19 cellular contexts compared by ENCODE assay signal in genomic region chr5:159345336-159345735, GRCh38. TPM values are rescaled to one million over a fixed set of nuclear protein-coding genes. Genes with fewer than 3 reads are reported as not detected.
DNase-seq lines count a peak whose midpoint lies in the region; ATAC-seq, FAIRE-seq and TF ChIP-seq lines count a peak whose summit lies in the region.
"Had no signal": no experiment of that assay in that cellular context is flagged by ENCODE, and none has a peak within 500 bp of the region (broad histone marks: within the 10 kb centered on the region; RNA-seq: fewer than 3 reads in every experiment).

No MANE protein-coding gene starts in this region.

- no peak overlapping the region for H2BK12ac ChIP-seq in mesenchymal stem cell (ENCODE audit: low read length in 2 of 2)

- no peak overlapping the region for H2BK120ac ChIP-seq in mesenchymal stem cell (ENCODE audit: low read depth, low read length)

- in situ Hi-C loops in K562 (cut with MboI): no loop called here

- no peaks in the 10 kb centered on the region for H3K9me1 ChIP-seq in K562 (ENCODE audit: control insufficient read depth, insufficient read depth, low read length)

- no peak overlapping the region for H3K4ac ChIP-seq in mesenchymal stem cell (ENCODE audit: low read depth in 1 of 2, low read length in 2 of 2)

- H2AFZ ChIP-seq in K562 (ENCODE audit: low read depth, low read length): no peak overlapping the region
- no peak overlapping the region for H2AFZ ChIP-seq in mesenchymal stem cell (ENCODE audit: low read depth, low read length)

- CTCF ChIA-PET in K562 (lab: Yijun Ruan, JAX; ENCODE audit: low intra/inter-chr PET ratio): no interaction called here

- POLR2A ChIA-PET in K562 (lab: Yijun Ruan, JAX): interaction anchor here (0.7 to 1.1 kb wide), 2 partner anchors 14 to 39 kb away, joined by 3 to 4 read pairs; no protein-coding TSS in a partner anchor

- no TSS peak for BruUV-seq in K562 (replicated peaks; lab: Mats Ljungman, UMichigan)

- ATAC-seq in K562: no peak
- ATAC-seq in HG03135 (IDR thresholded peaks at IDR 0.05; ENCODE audit: unreplicated experiment): no peak

- H2BK15ac ChIP-seq in mesenchymal stem cell (ENCODE audit: low read depth, poor library complexity, severe bottlenecking): no peak overlapping the region

- no peaks in the 10 kb centered on the region for H3K79me2 ChIP-seq in K562 (ENCODE audit: control insufficient read depth, insufficient read depth, low read length)

- FAIRE-seq in K562 (lab: Jason Lieb, UNC): no peak

- TF ChIP-seq POLR2A in NB4 (IDR thresholded peaks at IDR 0.05; ENCODE audit: extremely low read depth, insufficient read length) (no peak), K562 (conservative IDR thresholded peaks at IDR 0.05) (no peak)

- H3K4me1 ChIP-seq in K562 (replicated peaks in 1 of 2; ENCODE audit: control insufficient read depth in 2 of 2, insufficient read depth in 2 of 2, low read length in 2 of 2) (0 out of 5 replicates have a peak, but pooled peaks cover 0 to 5% of the 10 kb centered on the region in 2 experiments), mesenchymal stem cell (ENCODE audit: control insufficient read depth, insufficient read depth, low read depth, low read length) (no peaks in the 10 kb centered on the region)
- H3K4me1 ChIP-seq: sigmoid colon, tibial nerve had no signal

- TF ChIP-seq EP300 in K562 (IDR thresholded peaks at IDR 0.05; ENCODE audit: low read length): no peak

- H3K36me3 ChIP-seq in K562 (ENCODE audit: control insufficient read depth, insufficient read depth, low read length) (no peaks in the 10 kb centered on the region), mesenchymal stem cell (ENCODE audit: control insufficient read depth in 1 of 2, insufficient read depth in 2 of 2, low read depth in 1 of 2, low read length in 2 of 2) (no peaks in the 10 kb centered on the region)
- H3K36me3 ChIP-seq: sigmoid colon, tibial nerve had no signal

- intact Hi-C loops in K562 (cut with micrococcal nuclease): no loop called here

- H3K9ac ChIP-seq in K562 (ENCODE audit: insufficient read depth in 1 of 2, low read depth in 2 of 2, low read length in 2 of 2) (no peak overlapping the region), mesenchymal stem cell (ENCODE audit: low read length) (no peak overlapping the region)

- no peak overlapping the region for H3K18ac ChIP-seq in mesenchymal stem cell (ENCODE audit: low read depth in 1 of 2, low read length in 2 of 2)

- H3K4me2 ChIP-seq in K562 (ENCODE audit: insufficient read depth, low read length) (no peak overlapping the region), mesenchymal stem cell (ENCODE audit: low read length, poor library complexity, severe bottlenecking) (no peak overlapping the region)

- H3K27ac ChIP-seq in K562 (ENCODE audit: extremely low read depth, low read depth, low read length) (no peak overlapping the region), mesenchymal stem cell (ENCODE audit: low read length, poor library complexity, severe bottlenecking) (no peak overlapping the region)
- H3K27ac ChIP-seq: sigmoid colon, tibial nerve had no signal

- H3K9me3 ChIP-seq in K562 (replicated peaks; ENCODE audit: control insufficient read depth, insufficient read depth, low read depth, low read length) (no peaks in the 10 kb centered on the region), mesenchymal stem cell (ENCODE audit: control insufficient read depth, low read length) (peaks cover 13% of the 10 kb centered on the region)
- H3K9me3 ChIP-seq: sigmoid colon had no signal

- no peaks in the 10 kb centered on the region for H4K20me1 ChIP-seq in K562 (replicated peaks; ENCODE audit: control insufficient read depth, insufficient read depth, low read length)

- no peaks in the 10 kb centered on the region for H3K79me1 ChIP-seq in mesenchymal stem cell (replicated peaks; ENCODE audit: low read length, poor library complexity, severe bottlenecking)

- TF ChIP-seq CTCF in NB4 (IDR thresholded peaks at IDR 0.05; ENCODE audit: low read depth, low read length): no peak
- no peak for TF ChIP-seq CTCF in K562 (IDR thresholded peaks at IDR 0.05 in 2 of 3, conservative IDR thresholded peaks at IDR 0.05 in 1 of 3; ENCODE audit: insufficient read depth in 2 of 3, low read depth in 1 of 3, low read length in 3 of 3)

- no peak overlapping the region for H2AK5ac ChIP-seq in mesenchymal stem cell (ENCODE audit: low read length, severe bottlenecking)

- no peak overlapping the region for H3K14ac ChIP-seq in mesenchymal stem cell (ENCODE audit: low read length in 2 of 2)

- no peak overlapping the region for H4K91ac ChIP-seq in mesenchymal stem cell (ENCODE audit: low read length)

- WGBS in K562 (ENCODE audit: insufficient coverage, low coverage, missing lambda C conversion rate): 0% methylated on average over 1 of the region's 1 CpG
- WGBS in mesenchymal stem cell: 0% methylated on average over 1 of the region's 1 CpG

- no peak for TF ChIP-seq RAD21 in K562 (CRISPR knock-in tag; conservative IDR thresholded peaks at IDR 0.05 in 1 of 2, IDR thresholded peaks at IDR 0.05 in 1 of 2)

- DNase-seq in CD1c-positive myeloid dendritic cell (ENCODE audit: extremely low spot score) (peak; percentile 66), NB4 (ENCODE audit: low read depth) (peak; percentile 70), K562 (ENCODE audit: extremely low read depth in 1 of 4, low spot score in 3 of 4) (no peak), midbrain (lab: John Stamatoyannopoulos, UW) (peak; percentile 11), mesenchymal stem cell (no peak)
- DNase-seq in stimulated activated CD4-positive, alpha-beta T cell treated with anti-CD3 and anti-CD28 coated beads, Interleukin-4, amount 100 ng/mL, for 24 hours: no peak
- DNase-seq in activated CD4-positive, alpha-beta T cell treated with anti-CD3 and anti-CD28 coated beads for 48 hours: no peak
- DNase-seq: activated naive CD4-positive, alpha-beta T cell; activated T-cell treated with anti-CD3 and anti-CD28 coated beads for 4 hours; Kasumi-1; left cardiac atrium; NCI-H2227 treated with DMSO at 0.1 percent for 48 hours; NCI-H82; sigmoid colon; stimulated activated naive CD4-positive, alpha-beta T cell treated with Interleukin-2 at 50 U/mL for 16 hours had no signal

- peaks cover 2 to 4% of the 10 kb centered on the region in 2 experiments; a peak in 2 of 5 replicates for H3K27me3 ChIP-seq in K562 (ENCODE audit: control insufficient read depth in 2 of 2, insufficient read depth in 2 of 2, low read length in 2 of 2)
- peaks cover 8 to 20% of the 10 kb centered on the region in 2 experiments for H3K27me3 ChIP-seq in mesenchymal stem cell (ENCODE audit: control insufficient read depth in 1 of 2, insufficient read depth in 1 of 2, low read length in 2 of 2)
- H3K27me3 ChIP-seq: sigmoid colon, tibial nerve had no signal

- H2BK5ac ChIP-seq in mesenchymal stem cell (ENCODE audit: low read depth, low read length, poor library complexity, severe bottlenecking): no peak overlapping the region

- no peak overlapping the region for H4K8ac ChIP-seq in mesenchymal stem cell (ENCODE audit: low read length)

- no peak overlapping the region for H3K23ac ChIP-seq in mesenchymal stem cell (ENCODE audit: low read length in 2 of 2)

- H3K4me3 ChIP-seq in NB4 (ENCODE audit: low read depth, low read length) (no peak overlapping the region), K562 (no peak overlapping the region), mesenchymal stem cell (ENCODE audit: insufficient read depth in 1 of 2, low read depth in 1 of 2, low read length in 2 of 2) (no peak overlapping the region)
- H3K4me3 ChIP-seq: sigmoid colon, tibial nerve had no signal

TF ChIP-seq in K562, 482 proteins besides CTCF, POLR2A, EP300 and RAD21 (continues in another document):
- TF ChIP-seq ZNF316 (IDR thresholded peaks at IDR 0.05): peak; percentile 82
- TF ChIP-seq TSC22D4 (tag; IDR thresholded peaks at IDR 0.05): no peak
- peak; percentile 75; the same call in 1 of the 2 replicates for TF ChIP-seq C11orf30 (IDR thresholded peaks at IDR 0.05; ENCODE audit: low read depth)
- peak; percentile 77 for TF ChIP-seq MAFF (IDR thresholded peaks at IDR 0.05; ENCODE audit: low read length)
- TF ChIP-seq HMGN3 (IDR thresholded peaks at IDR 0.05; ENCODE audit: borderline replicate concordance, extremely low read depth, insufficient read length, low read depth, low read length): no peak
- TF ChIP-seq MAFG (tag; conservative IDR thresholded peaks at IDR 0.05): peak; percentile 65

RNA-seq across cellular contexts. Expression of gene IL12B, which starts 15.0 kb away (rescaled TPM):
- not detected in 2 replicates for total RNA-seq in K562 (2011; cell fraction: chromatin; rRNA removed; ENCODE audit: low replicate concordance)
- not detected in 2 replicates for total RNA-seq in K562 (2011; cell fraction: nucleolus; rRNA removed)
- total RNA-seq in K562 (2011; cell fraction: nucleoplasm; rRNA removed): not detected in 2 replicates
- total RNA-seq in K562 (2014; rRNA removed) (not detected in 2 replicates), K562 (2014; rRNA removed; fragmentation: Illumina TruSeq; extraction: Trizol) (not detected in 2 replicates), K562 (2015; rRNA removed; fragmentation: Illumina TruSeq; extraction: Trizol) (not detected in 2 replicates), K562 (2021) (not detected in 2 replicates)
- polyA plus RNA-seq in K562 (2011; rRNA removed) (not detected in 2 replicates), K562 (2014; fragmentation: Illumina TruSeq; extraction: Trizol) (not detected in 2 replicates), K562 (2014; fragmentation: Nextera tagmentation; extraction: Ambion mirVana) (not detected), K562 (2014; rRNA removed) (not detected in 2 replicates)
- not detected in 2 replicates for polyA plus RNA-seq in K562 (2011; cell fraction: cytosol; rRNA removed)
- polyA plus RNA-seq in K562 (2011; cell fraction: nucleus; rRNA removed): not detected in 2 replicates
- not detected in 2 replicates for polyA plus RNA-seq in K562 (2012)
- polyA minus RNA-seq in K562 (2011; rRNA and poly(A)+ RNA removed): not detected in 2 replicates
- polyA minus RNA-seq in K562 (2011; cell fraction: cytosol; rRNA and poly(A)+ RNA removed): not detected in 2 replicates
- not detected in 2 replicates for polyA minus RNA-seq in K562 (2011; cell fraction: nucleus; rRNA and poly(A)+ RNA removed)
- not detected for polyA plus RNA-seq in mesenchymal stem cell (2013, experiment 1 of 2)
- not detected for polyA plus RNA-seq in mesenchymal stem cell (2013, experiment 2 of 2)
- total RNA-seq: glomerular endothelial cell, left cardiac atrium, sigmoid colon, tibial nerve had no signal
- polyA plus RNA-seq: esophagus, sigmoid colon had no signal

Comparison
In these comparisons a context has a peak if more than half of its experiments do, and no peak if none do; other contexts are left out.
1. DNase-seq: peak in CD1c-positive myeloid dendritic cell (single experiment), NB4 (single experiment) and midbrain (single experiment); none in K562 (0 of 4), stimulated activated CD4-positive, alpha-beta T cell treated with anti-CD3 and anti-CD28 coated beads, Interleukin-4, amount 100 ng/mL, for 24 hours (single experiment), mesenchymal stem cell (single experiment) and activated CD4-positive, alpha-beta T cell treated with anti-CD3 and anti-CD28 coated beads for 48 hours (single experiment).